ENCODE assay signal across 1 cellular context in genomic region chr14:20680843-20681347, GRCh38.
TF ChIP-seq lines count a peak whose summit lies in the region.

No MANE protein-coding gene starts in this region.

TF ChIP-seq in GM12878, 131 proteins besides CTCF, POLR2A, EP300 and RAD21 (continued from another document):
- TF ChIP-seq ASH2L (IDR thresholded peaks at IDR 0.05; ENCODE audit: borderline replicate concordance, low read depth), result no peak
- no peak for TF ChIP-seq ZNF217 (IDR thresholded peaks at IDR 0.05)
- no peak for TF ChIP-seq PAX5 (IDR thresholded peaks at IDR 0.05; ENCODE audit: borderline replicate concordance, low read depth, low read length)
- TF ChIP-seq E4F1 (IDR thresholded peaks at IDR 0.05; ENCODE audit: borderline replicate concordance, partially characterized antibody), result no peak
- peak; percentile 2; the same call in 1 of the 2 replicates for TF ChIP-seq ZNF24 (IDR thresholded peaks at IDR 0.05)
- TF ChIP-seq HDGF (IDR thresholded peaks at IDR 0.05), result no peak
- TF ChIP-seq ZZZ3 (IDR thresholded peaks at IDR 0.05; ENCODE audit: control insufficient read depth, insufficient read length, low read depth), result no peak
- TF ChIP-seq MTA3 (IDR thresholded peaks at IDR 0.05; ENCODE audit: borderline replicate concordance, low read length), result no peak
- peak; percentile 46; the same call in 1 of the 2 replicates for TF ChIP-seq MAX (IDR thresholded peaks at IDR 0.05; ENCODE audit: low read depth, low read length)
- no peak for TF ChIP-seq ATF3 (IDR thresholded peaks at IDR 0.05; ENCODE audit: borderline replicate concordance, extremely low read depth, low read depth, low read length)
- no peak for TF ChIP-seq POU2F2 (IDR thresholded peaks at IDR 0.05; ENCODE audit: borderline replicate concordance, low read depth, low read length)
- TF ChIP-seq CBFB (IDR thresholded peaks at IDR 0.05; ENCODE audit: low read depth), result no peak
- no peak for TF ChIP-seq BCL3 (IDR thresholded peaks at IDR 0.05; ENCODE audit: borderline replicate concordance, insufficient read depth, low read depth, low read length, poor library complexity, severe bottlenecking)
- TF ChIP-seq RAD51 (IDR thresholded peaks at IDR 0.05), result no peak
- TF ChIP-seq TCF3 (IDR thresholded peaks at IDR 0.05; ENCODE audit: borderline replicate concordance, insufficient read depth, low read depth, low read length), result no peak
- no peak for TF ChIP-seq EGR1 (IDR thresholded peaks at IDR 0.05; ENCODE audit: borderline replicate concordance in 1 of 2, low read depth in 2 of 2, low read length in 2 of 2)
- no peak for TF ChIP-seq MYB (IDR thresholded peaks at IDR 0.05; ENCODE audit: borderline replicate concordance, low read depth, low read length)
- peak; percentile 36; the same call in 1 of the 2 replicates for TF ChIP-seq ELK1 (IDR thresholded peaks at IDR 0.05; ENCODE audit: low read depth, low read length)
- no peak for TF ChIP-seq USF1 (IDR thresholded peaks at IDR 0.05; ENCODE audit: borderline replicate concordance, extremely low read length, insufficient read depth, low read depth, low read length)
- TF ChIP-seq MXI1 (IDR thresholded peaks at IDR 0.05; ENCODE audit: low read depth, low read length), result 0 out of 2 replicates have a peak, but pooled peaks have one; percentile 11
- no peak for TF ChIP-seq CEBPZ (IDR thresholded peaks at IDR 0.05; ENCODE audit: low read depth, low read length)
- TF ChIP-seq CREM (IDR thresholded peaks at IDR 0.05; ENCODE audit: low read depth), result no peak
- TF ChIP-seq SREBF1 (IDR thresholded peaks at IDR 0.05; ENCODE audit: low read length), result no peak
- TF ChIP-seq NFIC (IDR thresholded peaks at IDR 0.05; ENCODE audit: low read depth, low read length), result no peak
- no peak for TF ChIP-seq CHD2 (IDR thresholded peaks at IDR 0.05; ENCODE audit: borderline replicate concordance, low read depth, low read length)
- no peak for TF ChIP-seq ZBTB40 (IDR thresholded peaks at IDR 0.05; ENCODE audit: borderline replicate concordance)
TF ChIP-seq in GM12878: peak in this region for 4.
